Comparison of ENCODE assay signal across 13 cellular contexts in genomic region chr2:231460073-231460861, GRCh38. TPM values are rescaled to one million over a fixed set of nuclear protein-coding genes. Genes with fewer than 3 reads are reported as not detected.
DNase-seq lines count a peak whose midpoint lies in the region; ATAC-seq and TF ChIP-seq lines count a peak whose summit lies in the region.
"Had no signal": no experiment of that assay in that cellular context is flagged by ENCODE, and none has a peak within 500 bp of the region (broad histone marks: within the 10 kb centered on the region; RNA-seq: fewer than 3 reads in every experiment).

No MANE protein-coding gene starts in this region.

- WGBS in mesenchymal stem cell = 89% methylated on average over 11 of the region's 13 CpGs

- no peaks in the 10 kb centered on the region for H3K9me2 ChIP-seq in DOHH2 (replicated peaks; ENCODE audit: control insufficient read depth, low read length)

- H3K14ac ChIP-seq in mesenchymal stem cell (ENCODE audit: low read length in 2 of 2) = no peak overlapping the region

- H3K79me2 ChIP-seq in DOHH2 (ENCODE audit: control insufficient read depth, low read length) = peaks cover 62% of the 10 kb centered on the region

- H3K9ac ChIP-seq in mesenchymal stem cell (ENCODE audit: low read length) = peak overlapping the region; percentile 1

- peak overlapping the region; percentile 36 to 100 (median 84) for H3K27ac Mint-ChIP-seq in CD4-positive, alpha-beta memory T cell
- peak overlapping the region; percentile 81 for H3K27ac Mint-ChIP-seq in activated T-helper 1 cell treated with anti-CD3 and anti-CD28 coated beads, Interleukin-12 subunit alpha, Interleukin-12 subunit beta, Interleukin-2, Interleukin-4 antibody, amounts not matched to agents 30 ng/mL and 10 ng/mL and 1 ng/mL, durations not matched to agents 14 hours and 24 hours and 36 hours

- H3K4me1 ChIP-seq in CD4-positive, alpha-beta memory T cell (ENCODE audit: insufficient read depth, low read length) = peaks cover 47% of the 10 kb centered on the region
- H3K4me1 ChIP-seq in DOHH2 (ENCODE audit: control insufficient read depth, low read length) (peaks cover 23% of the 10 kb centered on the region), mesenchymal stem cell (ENCODE audit: control insufficient read depth, insufficient read depth, low read depth, low read length) (peaks cover 8% of the 10 kb centered on the region)

- H3K23ac ChIP-seq in mesenchymal stem cell (ENCODE audit: low read length in 2 of 2) = no peak overlapping the region

- peaks cover 0 to 5% (median 0%) of the 10 kb centered on the region in 8 donors for H3K9me3 Mint-ChIP-seq in CD4-positive, alpha-beta memory T cell
- H3K9me3 Mint-ChIP-seq in activated T-helper 1 cell treated with anti-CD3 and anti-CD28 coated beads, Interleukin-12 subunit alpha, Interleukin-12 subunit beta, Interleukin-2, Interleukin-4 antibody, amounts not matched to agents 30 ng/mL and 10 ng/mL and 1 ng/mL, durations not matched to agents 14 hours and 24 hours and 36 hours = no peaks in the 10 kb centered on the region

- H3K4me2 ChIP-seq in DOHH2 (ENCODE audit: low read length) (peak overlapping the region; percentile 6; the same call in 1 of the 2 replicates), mesenchymal stem cell (ENCODE audit: low read length, poor library complexity, severe bottlenecking) (no peak overlapping the region)

- no peak overlapping the region for H3K18ac ChIP-seq in mesenchymal stem cell (ENCODE audit: low read depth in 1 of 2, low read length in 2 of 2)

- CTCF ChIA-PET in CD4-positive, alpha-beta memory T cell (lab: Charles Lee; ENCODE audit: partially characterized antibody) = interaction anchor here (0.8 to 1.5 kb wide), 3 partner anchors 9 to 407 kb away, joined by 3 to 4 read pairs (median 3); no protein-coding TSS in a partner anchor

- H3K4me3 ChIP-seq in CD4-positive, alpha-beta memory T cell (ENCODE audit: low read length in 2 of 2) = no peak overlapping the region
- H3K4me3 ChIP-seq in DOHH2 (ENCODE audit: low read length) = no peak overlapping the region
- H3K4me3 ChIP-seq in mesenchymal stem cell (ENCODE audit: insufficient read depth in 1 of 2, low read depth in 1 of 2, low read length in 2 of 2) = no peak overlapping the region
- H3K4me3 ChIP-seq: dorsolateral prefrontal cortex had no signal

- peaks cover 37 to 66% (median 50%) of the 10 kb centered on the region in 4 donors for H3K4me1 Mint-ChIP-seq in CD4-positive, alpha-beta memory T cell
- H3K4me1 Mint-ChIP-seq in activated T-helper 1 cell treated with anti-CD3 and anti-CD28 coated beads, Interleukin-12 subunit alpha, Interleukin-12 subunit beta, Interleukin-2, Interleukin-4 antibody, amounts not matched to agents 30 ng/mL and 10 ng/mL and 1 ng/mL, durations not matched to agents 14 hours and 24 hours and 36 hours (ENCODE audit: low read depth) = peaks cover 63% of the 10 kb centered on the region

- H4K91ac ChIP-seq in mesenchymal stem cell (ENCODE audit: low read length) = no peak overlapping the region

- H3K9me3 ChIP-seq in CD4-positive, alpha-beta memory T cell (ENCODE audit: control insufficient read depth in 1 of 2, low read length in 2 of 2) = no peaks in the 10 kb centered on the region
- H3K9me3 ChIP-seq in DOHH2 (ENCODE audit: control insufficient read depth, insufficient read depth, low read length) = no peaks in the 10 kb centered on the region
- H3K9me3 ChIP-seq in mesenchymal stem cell (ENCODE audit: control insufficient read depth, low read length) = no peaks in the 10 kb centered on the region

- peaks cover 79% of the 10 kb centered on the region for H3F3A ChIP-seq in DOHH2 (ENCODE audit: control insufficient read depth, insufficient read depth)

- no peak overlapping the region for H3K27ac ChIP-seq in CD4-positive, alpha-beta memory T cell (ENCODE audit: low read depth, low read length)
- H3K27ac ChIP-seq in DOHH2 (ENCODE audit: low read depth, low read length) = no peak overlapping the region
- H3K27ac ChIP-seq in mesenchymal stem cell (ENCODE audit: low read length, poor library complexity, severe bottlenecking) = no peak overlapping the region

- H3K27me3 ChIP-seq in CD4-positive, alpha-beta memory T cell (ENCODE audit: insufficient read depth, low read length) = no peaks in the 10 kb centered on the region
- H3K27me3 ChIP-seq in DOHH2 (ENCODE audit: control insufficient read depth, low read length) (no peaks in the 10 kb centered on the region), mesenchymal stem cell (ENCODE audit: control insufficient read depth in 1 of 2, insufficient read depth in 1 of 2, low read length in 2 of 2) (no peaks in the 10 kb centered on the region)
- H3K27me3 ChIP-seq: dorsolateral prefrontal cortex had no signal

- H2AFZ ChIP-seq in mesenchymal stem cell (ENCODE audit: low read depth, low read length) = no peak overlapping the region

- H3K36me3 ChIP-seq in CD4-positive, alpha-beta memory T cell (ENCODE audit: insufficient read depth, low read length) = peaks cover 81% of the 10 kb centered on the region
- H3K36me3 ChIP-seq in DOHH2 (ENCODE audit: control insufficient read depth, low read length) (peaks cover 96% of the 10 kb centered on the region), mesenchymal stem cell (ENCODE audit: control insufficient read depth in 1 of 2, insufficient read depth in 2 of 2, low read depth in 1 of 2, low read length in 2 of 2) (peaks cover 26 to 79% of the 10 kb centered on the region in 2 experiments)

- H2BK120ac ChIP-seq in mesenchymal stem cell (ENCODE audit: low read depth, low read length) = no peak overlapping the region

- intact Hi-C loops in CD4-positive, alpha-beta memory T cell (cut with micrococcal nuclease) = loop anchor here (5.0 kb wide), 1 partner anchor 142 kb away; no protein-coding TSS in a partner anchor
- intact Hi-C loops in activated T-helper 1 cell treated with anti-CD3 and anti-CD28 coated beads, Interleukin-12 subunit alpha, Interleukin-12 subunit beta, Interleukin-2, Interleukin-4 antibody, amounts not matched to agents 30 ng/mL and 10 ng/mL and 1 ng/mL, durations not matched to agents 14 hours and 24 hours and 36 hours (cut with micrococcal nuclease) = loop anchor here (5.0 to 10.0 kb wide), 3 partner anchors 202 to 1535 kb away; partner anchors contain the start of genes DIS3L2, FBXO36 and TRIP12

- no peak overlapping the region for H2BK12ac ChIP-seq in mesenchymal stem cell (ENCODE audit: low read length in 2 of 2)

- peaks cover 74 to 84% of the 10 kb centered on the region in 2 donors for H3K36me3 Mint-ChIP-seq in CD4-positive, alpha-beta memory T cell
- peaks cover 75% of the 10 kb centered on the region for H3K36me3 Mint-ChIP-seq in activated T-helper 1 cell treated with anti-CD3 and anti-CD28 coated beads, Interleukin-12 subunit alpha, Interleukin-12 subunit beta, Interleukin-2, Interleukin-4 antibody, amounts not matched to agents 30 ng/mL and 10 ng/mL and 1 ng/mL, durations not matched to agents 14 hours and 24 hours and 36 hours (ENCODE audit: low read depth)

- DNase-seq in CD4-positive, alpha-beta memory T cell = no peak
- DNase-seq in activated T-helper 1 cell treated with anti-CD3 and anti-CD28 coated beads, Interleukin-12 subunit alpha, Interleukin-12 subunit beta, Interleukin-2, Interleukin-4 antibody, amounts not matched to agents 30 ng/mL and 10 ng/mL and 1 ng/mL, durations not matched to agents 14 hours and 24 hours and 36 hours (ENCODE audit: low spot score) = no peak
- DNase-seq in mesenchymal stem cell = no peak
- DNase-seq in effector CD4-positive, alpha-beta T cell = no peak
- DNase-seq: COR-L47, Kasumi-1, NCI-H2081, NCI-H774 had no signal

- H3K4ac ChIP-seq in mesenchymal stem cell (ENCODE audit: low read depth in 1 of 2, low read length in 2 of 2) = no peak overlapping the region

- POLR2A ChIA-PET in CD4-positive, alpha-beta memory T cell (lab: Charles Lee; ENCODE audit: partially characterized antibody) = interaction anchor here (9.2 kb wide), 1 partner anchor 22 kb away, joined by 128 read pairs; no protein-coding TSS in a partner anchor

- no peak overlapping the region for H4K8ac ChIP-seq in mesenchymal stem cell (ENCODE audit: low read length)

- peaks cover 4% of the 10 kb centered on the region for H3K79me1 ChIP-seq in mesenchymal stem cell (replicated peaks; ENCODE audit: low read length, poor library complexity, severe bottlenecking)

- peaks cover 53% of the 10 kb centered on the region for H4K20me1 ChIP-seq in DOHH2 (ENCODE audit: control insufficient read depth, insufficient read depth, low read depth, low read length)

- H2AK5ac ChIP-seq in mesenchymal stem cell (ENCODE audit: low read length, severe bottlenecking) = no peak overlapping the region

- H2BK15ac ChIP-seq in mesenchymal stem cell (ENCODE audit: low read depth, poor library complexity, severe bottlenecking) = no peak overlapping the region

- H3K4me3 Mint-ChIP-seq in CD4-positive, alpha-beta memory T cell = peak overlapping the region in 5 of 8 donors; percentile 1 to 70 (median 25)
- peak overlapping the region; percentile 65 for H3K4me3 Mint-ChIP-seq in activated T-helper 1 cell treated with anti-CD3 and anti-CD28 coated beads, Interleukin-12 subunit alpha, Interleukin-12 subunit beta, Interleukin-2, Interleukin-4 antibody, amounts not matched to agents 30 ng/mL and 10 ng/mL and 1 ng/mL, durations not matched to agents 14 hours and 24 hours and 36 hours

- no peak for TF ChIP-seq CTCF in DOHH2 (IDR thresholded peaks at IDR 0.05; ENCODE audit: low read depth, low read length, poor library complexity, severe bottlenecking)

- peaks cover 0 to 3% of the 10 kb centered on the region in 2 donors for H3K27me3 Mint-ChIP-seq in CD4-positive, alpha-beta memory T cell
- H3K27me3 Mint-ChIP-seq in activated T-helper 1 cell treated with anti-CD3 and anti-CD28 coated beads, Interleukin-12 subunit alpha, Interleukin-12 subunit beta, Interleukin-2, Interleukin-4 antibody, amounts not matched to agents 30 ng/mL and 10 ng/mL and 1 ng/mL, durations not matched to agents 14 hours and 24 hours and 36 hours (ENCODE audit: insufficient read depth) = no peaks in the 10 kb centered on the region

- no peak for ATAC-seq in GM18858 (IDR thresholded peaks at IDR 0.05; ENCODE audit: unreplicated experiment)
- no peak for ATAC-seq in GM21381 (IDR thresholded peaks at IDR 0.05; ENCODE audit: unreplicated experiment)
- ATAC-seq in HG03139 (IDR thresholded peaks at IDR 0.05; ENCODE audit: unreplicated experiment) = no peak

- no peak overlapping the region for H2BK5ac ChIP-seq in mesenchymal stem cell (ENCODE audit: low read depth, low read length, poor library complexity, severe bottlenecking)

RNA-seq across cellular contexts. Expression of gene NCL, which starts 4.0 kb away (rescaled TPM):
- total RNA-seq in CD4-positive, alpha-beta memory T cell = 100 to 1,000 TPM; 380 to 390 TPM
- 100 to 1,000 TPM; 150 to 593 TPM for polyA plus RNA-seq in CD4-positive, alpha-beta memory T cell
- 1,388 and 1,421 TPM in 2 replicates for total RNA-seq in activated T-helper 1 cell treated with anti-CD3 and anti-CD28 coated beads, Interleukin-12 subunit alpha, Interleukin-12 subunit beta, Interleukin-2, Interleukin-4 antibody, amounts not matched to agents 30 ng/mL and 10 ng/mL and 1 ng/mL, durations not matched to agents 14 hours and 24 hours and 36 hours
- 256 TPM for polyA plus RNA-seq in mesenchymal stem cell (2013, experiment 1 of 2)
- polyA plus RNA-seq in mesenchymal stem cell (2013, experiment 2 of 2) = 256 TPM
